In the genomic region with DNA sequence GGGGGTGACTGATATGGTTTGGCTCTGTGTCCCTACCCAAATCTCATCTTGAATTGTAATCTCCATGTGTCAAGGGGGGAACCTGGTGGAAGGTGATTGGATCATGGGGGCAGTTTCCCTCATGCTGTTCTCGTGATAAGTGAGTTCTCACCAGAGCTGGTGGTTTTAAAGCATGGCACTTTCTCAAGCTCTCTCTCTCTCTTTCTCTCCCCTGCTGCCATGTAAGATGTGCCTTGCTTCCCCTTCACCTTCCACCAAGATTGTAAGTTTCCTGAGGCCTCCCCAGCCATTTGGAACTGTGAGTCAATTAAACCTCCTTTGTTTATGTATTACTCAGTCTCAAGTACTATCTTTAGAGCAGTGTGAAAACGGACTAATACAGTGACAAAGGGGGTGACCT, we compare ENCODE assay signal across 4 cellular contexts. TPM values are rescaled to one million over a fixed set of nuclear protein-coding genes. Genes with fewer than 3 reads are reported as not detected.
"Had no signal": no experiment of that assay in that cellular context is flagged by ENCODE, and none has a peak within 500 bp of the region (broad histone marks: within the 10 kb centered on the region; RNA-seq: fewer than 3 reads in every experiment).

No MANE protein-coding gene starts in this region.

RNA-seq across cellular contexts. Expression of a gene that starts 8.4 kb away (rescaled TPM):
- total RNA-seq: LHCN-M2, M059J, MCF 10A, NCI-H460 had no signal
